In genomic region chr17:58219007-58219788, GRCh38 we compare ENCODE assay signal across 1 cellular context.
TF ChIP-seq lines count a peak whose summit lies in the region.

Gene MKS1, minus strand, starts transcription at chr17:58219255. Its CDS starts 25 bp downstream, at chr17:58219230.

TF ChIP-seq in SK-N-SH, 30 proteins besides CTCF, POLR2A, EP300 and RAD21 (continued from another document):
- no peak for TF ChIP-seq TCF12 (IDR thresholded peaks at IDR 0.05)
- TF ChIP-seq GABPA (IDR thresholded peaks at IDR 0.05; ENCODE audit: low read depth): peak; percentile 77
- TF ChIP-seq JUND (IDR thresholded peaks at IDR 0.05): no peak
- no peak for TF ChIP-seq FOXJ3 (CRISPR knock-in tag; IDR thresholded peaks at IDR 0.05)
- TF ChIP-seq TAF1 (IDR thresholded peaks at IDR 0.05; ENCODE audit: borderline replicate concordance, low read depth, low read length): peak; percentile 95
- TF ChIP-seq REST (IDR thresholded peaks at IDR 0.05; ENCODE audit: low read depth, low read length): 0 out of 2 replicates have a peak, but pooled peaks have one; percentile 35
- peak; percentile 95; the same call in 1 of the 2 replicates for TF ChIP-seq SIN3A (IDR thresholded peaks at IDR 0.05; ENCODE audit: borderline replicate concordance, low read depth, low read length)
- no peak for TF ChIP-seq GATA2 (CRISPR knock-in tag; IDR thresholded peaks at IDR 0.05)
